10 cellular contexts compared by ENCODE assay signal in the genomic region with DNA sequence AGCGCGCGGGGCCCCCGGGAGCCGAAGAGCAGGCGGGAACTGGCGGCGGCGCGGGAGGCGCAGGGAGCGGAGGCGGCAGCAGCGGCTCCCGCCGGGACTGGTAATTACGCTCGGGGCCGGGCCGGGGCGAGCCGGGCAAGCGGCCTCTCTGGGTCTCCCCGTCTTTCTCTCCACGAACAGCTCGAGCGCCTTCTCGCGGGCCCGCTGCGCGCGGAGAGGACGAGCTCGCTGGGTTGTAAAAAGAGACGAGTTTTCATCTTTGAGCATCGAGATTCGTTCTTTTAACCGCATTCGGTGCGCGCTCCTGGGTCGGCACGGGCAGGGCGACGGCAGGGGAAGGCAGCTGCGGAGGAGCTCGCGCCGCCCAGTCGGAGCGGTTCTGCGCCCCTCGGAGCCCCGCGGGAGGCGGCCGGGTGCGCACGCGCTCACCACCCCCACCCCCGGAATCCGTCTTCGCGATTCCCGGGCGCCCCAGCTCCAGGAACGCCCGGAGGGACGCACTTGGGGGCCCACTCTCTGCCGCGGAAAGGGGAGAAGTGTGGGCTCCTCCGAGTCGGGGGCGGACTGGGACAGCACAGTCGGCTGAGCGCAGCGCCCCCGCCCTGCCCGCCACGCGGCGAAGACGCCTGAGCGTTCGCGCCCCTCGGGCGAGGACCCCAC. TPM values are rescaled to one million over a fixed set of nuclear protein-coding genes. Genes with fewer than 3 reads are reported as not detected.
DNase-seq lines count a peak whose midpoint lies in the region; ATAC-seq and TF ChIP-seq lines count a peak whose summit lies in the region.
"Had no signal": no experiment of that assay in that cellular context is flagged by ENCODE, and none has a peak within 500 bp of the region (broad histone marks: within the 10 kb centered on the region; RNA-seq: fewer than 3 reads in every experiment).

No MANE protein-coding gene starts in this region.

- POLR2A ChIA-PET in Caco-2 (lab: Charles Lee): interaction anchor here (0.6 kb wide), 1 partner anchor 317 kb away, joined by 6 read pairs; no protein-coding TSS in a partner anchor
- POLR2A ChIA-PET in activated CD4-positive, alpha-beta memory T cell treated with anti-CD3 and anti-CD28 coated beads for 36 hours (lab: Charles Lee): no interaction called here

- H3K9me3 Mint-ChIP-seq in Caco-2 (ENCODE audit: unreplicated experiment): no peaks in the 10 kb centered on the region
- H3K9me3 Mint-ChIP-seq in endodermal cell: no peaks in the 10 kb centered on the region
- H3K9me3 Mint-ChIP-seq in neural crest cell: no peaks in the 10 kb centered on the region
- H3K9me3 Mint-ChIP-seq in activated CD4-positive, alpha-beta memory T cell treated with anti-CD3 and anti-CD28 coated beads for 36 hours: no peaks in the 10 kb centered on the region

- peaks cover 2% of the 10 kb centered on the region; the same call in 1 of the 2 replicates for H3K27me3 ChIP-seq in Caco-2 (replicated peaks; ENCODE audit: control insufficient read depth, insufficient read depth, low read length)
- peaks cover 74% of the 10 kb centered on the region for H3K27me3 ChIP-seq in HUES64 (ENCODE audit: insufficient read depth, low read length)
- peaks cover 75% of the 10 kb centered on the region for H3K27me3 ChIP-seq in endodermal cell (ENCODE audit: control insufficient read depth, insufficient read depth, low read length, poor library complexity, severe bottlenecking)

- H3K27me3 Mint-ChIP-seq in Caco-2 (ENCODE audit: insufficient read depth, unreplicated experiment) (peaks cover 20% of the 10 kb centered on the region), endodermal cell (ENCODE audit: insufficient read depth) (peaks cover 67% of the 10 kb centered on the region), neural crest cell (ENCODE audit: low read depth) (peaks cover 39% of the 10 kb centered on the region)
- peaks cover 45% of the 10 kb centered on the region for H3K27me3 Mint-ChIP-seq in activated CD4-positive, alpha-beta memory T cell treated with anti-CD3 and anti-CD28 coated beads for 36 hours

- intact Hi-C loops in Caco-2 (cut with micrococcal nuclease; ENCODE audit: unreplicated experiment): no loop called here
- intact Hi-C loops in activated CD4-positive, alpha-beta memory T cell treated with anti-CD3 and anti-CD28 coated beads for 36 hours (cut with micrococcal nuclease): no loop called here

- H3K36me3 Mint-ChIP-seq in Caco-2 (ENCODE audit: insufficient read depth, unreplicated experiment) (peaks cover 14% of the 10 kb centered on the region), endodermal cell (ENCODE audit: low read depth) (no peaks in the 10 kb centered on the region), neural crest cell (ENCODE audit: low read depth) (no peaks in the 10 kb centered on the region)
- H3K36me3 Mint-ChIP-seq in activated CD4-positive, alpha-beta memory T cell treated with anti-CD3 and anti-CD28 coated beads for 36 hours: no peaks in the 10 kb centered on the region

- ATAC-seq in HG03442 (IDR thresholded peaks at IDR 0.05; ENCODE audit: unreplicated experiment) (no peak), HG02870 (IDR thresholded peaks at IDR 0.05; ENCODE audit: unreplicated experiment) (no peak)

- H3K27ac Mint-ChIP-seq in Caco-2 (ENCODE audit: unreplicated experiment): no peak overlapping the region
- H3K27ac Mint-ChIP-seq in endodermal cell: no peak overlapping the region
- peak overlapping the region; percentile 92 for H3K27ac Mint-ChIP-seq in neural crest cell (ENCODE audit: unreplicated experiment)
- H3K27ac Mint-ChIP-seq in activated CD4-positive, alpha-beta memory T cell treated with anti-CD3 and anti-CD28 coated beads for 36 hours: no peak overlapping the region

- H3K4me1 Mint-ChIP-seq in Caco-2 (ENCODE audit: low read depth, unreplicated experiment) (no peaks in the 10 kb centered on the region), endodermal cell (peaks cover 8% of the 10 kb centered on the region), neural crest cell (peaks cover 33% of the 10 kb centered on the region)
- H3K4me1 Mint-ChIP-seq in activated CD4-positive, alpha-beta memory T cell treated with anti-CD3 and anti-CD28 coated beads for 36 hours (ENCODE audit: low read depth): peaks cover 13% of the 10 kb centered on the region

- no TSS peak for BruUV-seq in Caco-2 (replicated peaks; lab: Mats Ljungman, UMichigan)

- H3K4me3 Mint-ChIP-seq in Caco-2 (ENCODE audit: unreplicated experiment): peak overlapping the region; percentile 54
- peak overlapping the region; percentile 44 for H3K4me3 Mint-ChIP-seq in endodermal cell
- peak overlapping the region; percentile 88 for H3K4me3 Mint-ChIP-seq in neural crest cell
- H3K4me3 Mint-ChIP-seq in activated CD4-positive, alpha-beta memory T cell treated with anti-CD3 and anti-CD28 coated beads for 36 hours: no peak overlapping the region

- H3K27ac ChIP-seq in HUES64 (ENCODE audit: low read depth, low read length): peak overlapping the region; percentile 60; the same call in 1 of the 2 replicates
- H3K27ac ChIP-seq in endodermal cell (ENCODE audit: low read depth, low read length): peak overlapping the region; percentile 60

- H3K9me3 ChIP-seq in Caco-2 (no peaks in the 10 kb centered on the region), HUES64 (ENCODE audit: insufficient read depth, low read depth, low read length) (no peaks in the 10 kb centered on the region), endodermal cell (ENCODE audit: control insufficient read depth, low read length) (no peaks in the 10 kb centered on the region)

- CTCF ChIA-PET in Caco-2 (lab: Charles Lee): interaction anchor here (0.6 kb wide), 1 partner anchor 133 kb away, joined by 3 read pairs; no protein-coding TSS in a partner anchor
- CTCF ChIA-PET in activated CD4-positive, alpha-beta memory T cell treated with anti-CD3 and anti-CD28 coated beads for 36 hours (lab: Charles Lee): no interaction called here

- H3K9ac ChIP-seq in HUES64 (ENCODE audit: low read depth, low read length) (peak overlapping the region; percentile 58), endodermal cell (ENCODE audit: extremely low read depth, low read length, poor library complexity, severe bottlenecking) (no peak overlapping the region)

- no peak overlapping the region for H3K4me3 ChIP-seq in Caco-2 (ENCODE audit: low read depth, low read length)
- H3K4me3 ChIP-seq in HUES64 (ENCODE audit: low read length): peak overlapping the region; percentile 61
- no peak overlapping the region for H3K4me3 ChIP-seq in endodermal cell (ENCODE audit: low read length)

- WGBS in HUES64: under 1% methylated on average over 89 of the region's 89 CpGs
- 0 to 1% methylated on average over 31 to 89 of the region's 89 CpGs for WGBS in endodermal cell (ENCODE audit: insufficient coverage in 1 of 2, insufficient read length in 1 of 2), 2 experiments

- DNase-seq in Caco-2: no peak
- DNase-seq in endodermal cell: peak; percentile 70
- DNase-seq in neural crest cell (ENCODE audit: low read depth, low spot score): peak; percentile 38
- no peak for DNase-seq in NOMO-1 treated with DMSO at 0.1 percent for 48 hours (lab: John Stamatoyannopoulos, UW; ENCODE audit: unreplicated experiment)
- DNase-seq in activated CD4-positive, alpha-beta memory T cell treated with anti-CD3 and anti-CD28 coated beads for 36 hours: no peak
- DNase-seq: DND-41, NCI-H1048 had no signal

- peaks cover 38% of the 10 kb centered on the region for H3K4me1 ChIP-seq in Caco-2
- peaks cover 30% of the 10 kb centered on the region for H3K4me1 ChIP-seq in HUES64 (ENCODE audit: insufficient read depth, low read length)
- peaks cover 2% of the 10 kb centered on the region for H3K4me1 ChIP-seq in endodermal cell (ENCODE audit: control insufficient read depth, insufficient read depth, low read length)

- H3K36me3 ChIP-seq in Caco-2 (ENCODE audit: control insufficient read depth, insufficient read depth, low read length): no peaks in the 10 kb centered on the region
- H3K36me3 ChIP-seq in HUES64 (ENCODE audit: insufficient read depth, low read length): no peaks in the 10 kb centered on the region
- H3K36me3 ChIP-seq in endodermal cell (ENCODE audit: control insufficient read depth, insufficient read depth, low read length): no peaks in the 10 kb centered on the region

- no peak for TF ChIP-seq CTCF in Caco-2 (IDR thresholded peaks at IDR 0.05; ENCODE audit: insufficient read depth in 1 of 2, low read depth in 1 of 2, low read length in 1 of 2, severe bottlenecking in 1 of 2, unreplicated experiment in 1 of 2)
- no peak for TF ChIP-seq CTCF in endodermal cell (conservative IDR thresholded peaks at IDR 0.05)
- TF ChIP-seq CTCF in neural crest cell (conservative IDR thresholded peaks at IDR 0.05): no peak

RNA-seq across cellular contexts. Expression of gene YTHDF1, which starts 38.0 kb away (rescaled TPM):
- total RNA-seq in Caco-2 (2022) (184 and 196 TPM in 2 replicates), endodermal cell (10 to 100 TPM; 64.9 to 73.2 TPM), neural crest cell (59.0 and 59.4 TPM in 2 replicates)
- polyA plus RNA-seq in HUES64 (2013, experiment 1 of 2): 43.6 TPM
- 40.4 TPM for polyA plus RNA-seq in HUES64 (2013, experiment 2 of 2)
- 43.0 TPM for polyA plus RNA-seq in endodermal cell (2013, experiment 1 of 2)
- polyA plus RNA-seq in endodermal cell (2013, experiment 2 of 2): 41.6 TPM
- total RNA-seq in activated CD4-positive, alpha-beta memory T cell treated with anti-CD3 and anti-CD28 coated beads for 36 hours: 10 to 100 TPM; 32.8 to 32.9 TPM

RNA-seq across cellular contexts. Expression of gene BIRC7, which starts 57.8 kb away (rescaled TPM):
- total RNA-seq in Caco-2 (2022) (0.42 and 0.54 TPM in 2 replicates), endodermal cell (not detected), neural crest cell (6.1 and 6.9 TPM in 2 replicates)
- polyA plus RNA-seq in HUES64 (2013, experiment 1 of 2): not detected
- polyA plus RNA-seq in HUES64 (2013, experiment 2 of 2): not detected
- polyA plus RNA-seq in endodermal cell (2013, experiment 1 of 2): 0.28 TPM
- 0.21 TPM for polyA plus RNA-seq in endodermal cell (2013, experiment 2 of 2)
- total RNA-seq in activated CD4-positive, alpha-beta memory T cell treated with anti-CD3 and anti-CD28 coated beads for 36 hours: not detected

Comparison
In these comparisons a context has a peak if more than half of its experiments do, and no peak if none do; other contexts are left out.
1. DNase-seq: peak in endodermal cell (single experiment) and neural crest cell (single experiment); none in Caco-2 (0 of 2), NOMO-1 treated with DMSO at 0.1 percent for 48 hours (single experiment) and activated CD4-positive, alpha-beta memory T cell treated with anti-CD3 and anti-CD28 coated beads for 36 hours (single experiment).